21 cellular contexts compared by ENCODE assay signal in the genomic region with DNA sequence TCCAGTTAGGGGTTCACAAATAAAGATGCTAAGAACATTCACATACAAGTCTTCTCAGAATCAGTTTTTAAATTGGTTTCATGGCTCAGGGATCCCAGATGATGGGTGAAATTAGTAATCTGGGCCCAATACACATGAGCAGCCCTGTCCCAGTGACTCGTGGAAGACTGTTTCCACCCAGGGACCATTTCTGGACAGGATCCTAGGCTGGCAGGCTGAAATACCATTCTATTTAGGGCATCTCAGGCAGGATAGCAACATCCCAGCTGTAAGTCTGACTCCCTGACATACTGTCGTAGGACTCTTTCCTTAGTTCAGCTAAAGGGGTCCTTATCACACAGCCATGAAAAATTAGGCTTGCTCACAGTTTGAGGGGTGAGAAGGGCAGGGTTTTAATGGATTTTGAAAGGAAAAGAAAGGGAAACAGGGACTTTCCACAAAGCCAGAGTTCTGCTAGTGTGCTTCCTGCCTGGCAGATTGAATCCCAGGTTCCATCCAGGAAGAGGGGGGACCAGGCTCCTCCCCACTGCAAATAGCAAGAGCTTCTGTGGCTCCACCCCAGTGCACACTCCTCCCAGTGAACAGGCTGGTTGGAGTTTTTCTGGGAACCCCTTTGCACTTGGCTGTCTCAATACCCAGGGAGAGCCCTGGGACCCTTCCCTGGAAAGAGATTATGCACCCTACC. TPM values are rescaled to one million over a fixed set of nuclear protein-coding genes. Genes with fewer than 3 reads are reported as not detected.
DNase-seq lines count a peak whose midpoint lies in the region; ATAC-seq, FAIRE-seq and TF ChIP-seq lines count a peak whose summit lies in the region.
"Had no signal": no experiment of that assay in that cellular context is flagged by ENCODE, and none has a peak within 500 bp of the region (broad histone marks: within the 10 kb centered on the region; RNA-seq: fewer than 3 reads in every experiment).

No MANE protein-coding gene starts in this region.

- DNase-seq in Calu3 (peak; percentile 35), ascending aorta (ENCODE audit: low spot score in 2 of 2) (no peak), heart left ventricle (peak in 4 of 5 donors; percentile 36 to 66 (median 52)), myocyte (ENCODE audit: low read depth) (peak; percentile 14), putamen (ENCODE audit: low spot score) (no peak), D721Med (ENCODE audit: insufficient read length, low spot score) (no peak), activated gamma-delta T cell treated with Interleukin-2 at 50 U/mL for 16 hours (no peak)
- DNase-seq: dorsolateral prefrontal cortex; NCI-H1092 treated with DMSO at 0.1 percent for 48 hours; NCI-H748 treated with DMSO at 0.1 percent for 48 hours; Peyer's patch; stimulated activated naive CD4-positive, alpha-beta T cell treated with Interleukin-2 at 50 U/mL for 16 hours had no signal

- WGBS in heart left ventricle, 4 donors: 7 to 19% (median 11%) methylated on average over 2 of the region's 2 CpGs

- H3K4me3 Mint-ChIP-seq in Calu3 (ENCODE audit: low read depth, unreplicated experiment): no peak overlapping the region

- no peaks in the 10 kb centered on the region for H3K36me3 Mint-ChIP-seq in Calu3 (ENCODE audit: insufficient read depth, unreplicated experiment)

- H3K27me3 ChIP-seq in ascending aorta (no peaks in the 10 kb centered on the region), heart left ventricle (no peaks in the 10 kb centered on the region)
- H3K27me3 ChIP-seq: dorsolateral prefrontal cortex, Peyer's patch, vagina had no signal

- ATAC-seq in heart left ventricle: peak; percentile 84 to 96 (median 96)
- no peak for ATAC-seq in GM19324 (IDR thresholded peaks at IDR 0.05; ENCODE audit: low FRiP score, unreplicated experiment)

- TF ChIP-seq CTCF in Calu3 (IDR thresholded peaks at IDR 0.05; ENCODE audit: unreplicated experiment) (no peak), ascending aorta (IDR thresholded peaks at IDR 0.05) (no peak), heart left ventricle (IDR thresholded peaks at IDR 0.05) (no peak), D721Med (IDR thresholded peaks at IDR 0.05; ENCODE audit: insufficient read depth, missing control alignments) (no peak)

- intact Hi-C loops in Calu3 (cut with micrococcal nuclease; ENCODE audit: unreplicated experiment) (loop anchor here (10.0 kb wide), 1 partner anchor 93 kb away; no protein-coding TSS in a partner anchor), ascending aorta (cut with DNase I) (no loop called here), heart left ventricle (cut with DNase I) (no loop called here)

- peaks cover 0 to 9% of the 10 kb centered on the region in 2 donors for H3K4me1 ChIP-seq in ascending aorta
- peaks cover 0 to 15% (median 9%) of the 10 kb centered on the region in 12 donors for H3K4me1 ChIP-seq in heart left ventricle
- H3K4me1 ChIP-seq: HAP-1, Peyer's patch, vagina had no signal

- peaks cover 5% of the 10 kb centered on the region for H3K9me3 Mint-ChIP-seq in Calu3 (ENCODE audit: low read depth, unreplicated experiment)

- BruUV-seq in Calu3 (replicated peaks; lab: Mats Ljungman, UMichigan): no TSS peak

- FAIRE-seq in D721Med (lab: Jason Lieb, UNC): no peak
- FAIRE-seq: G401.6, GM12891 had no signal

- CTCF ChIA-PET in Calu3 (lab: Charles Lee): no interaction called here

- H3K4me1 Mint-ChIP-seq in Calu3 (ENCODE audit: low read depth, unreplicated experiment): no peaks in the 10 kb centered on the region

- H3K36me3 ChIP-seq in ascending aorta (no peaks in the 10 kb centered on the region), heart left ventricle (no peaks in the 10 kb centered on the region)
- H3K36me3 ChIP-seq: HAP-1, Peyer's patch, vagina had no signal

- no peak for TF ChIP-seq POLR2A in heart left ventricle (IDR thresholded peaks at IDR 0.05)

- H3K27ac ChIP-seq in ascending aorta (peak overlapping the region; percentile 73 to 75), heart left ventricle (peak overlapping the region in 10 of 12 donors; percentile 52 to 81 (median 69))
- H3K27ac ChIP-seq: dorsolateral prefrontal cortex, vagina, VCaP had no signal

- H3K9me3 ChIP-seq in ascending aorta: no peaks in the 10 kb centered on the region
- peaks cover 0 to 9% (median 0%) of the 10 kb centered on the region in 12 donors for H3K9me3 ChIP-seq in heart left ventricle
- H3K9me3 ChIP-seq: HAP-1, Peyer's patch, vagina had no signal

- H3K4me3 ChIP-seq in ascending aorta (no peak overlapping the region), heart left ventricle (no peak overlapping the region)
- H3K4me3 ChIP-seq: dorsolateral prefrontal cortex, HAP-1, Peyer's patch, vagina had no signal

- no peak overlapping the region for H3K27ac Mint-ChIP-seq in Calu3 (ENCODE audit: unreplicated experiment)

- H3K27me3 Mint-ChIP-seq in Calu3 (ENCODE audit: unreplicated experiment): no peaks in the 10 kb centered on the region

RNA-seq across cellular contexts. Expression of a gene that starts 41.3 kb away (rescaled TPM):
- not detected in 2 replicates for total RNA-seq in Calu3 (2022)
- total RNA-seq in ascending aorta: not detected
- total RNA-seq in heart left ventricle: not detected
- not detected for polyA plus RNA-seq in heart left ventricle
- not detected in 2 replicates for total RNA-seq in myocyte
- polyA plus RNA-seq in myocyte (2012): not detected
- total RNA-seq: activated CD8-positive, alpha-beta memory T cell treated with anti-CD3 and anti-CD28 coated beads for 36 hours; mesenteric fat pad; omental fat pad; Peyer's patch; vagina had no signal

RNA-seq across cellular contexts. Expression of a gene that starts 50.8 kb away (rescaled TPM):
- 16.6 and 19.2 TPM in 2 replicates for total RNA-seq in Calu3 (2022)
- 3.5 TPM for total RNA-seq in ascending aorta
- 1 to 10 TPM in 8 of 9 donors, under 1 TPM in 1; 0.96 to 5.4 (median 1.7) TPM for total RNA-seq in heart left ventricle
- polyA plus RNA-seq in heart left ventricle: 1 to 10 TPM; 3.0 to 3.5 TPM
- not detected in 2 replicates for total RNA-seq in myocyte
- not detected for polyA plus RNA-seq in myocyte (2012)

Comparison
In these comparisons a context has a peak if more than half of its experiments do, and no peak if none do; other contexts are left out.
1. DNase-seq: peak in Calu3 (single experiment), heart left ventricle (4 of 5) and myocyte (single experiment); none in ascending aorta (0 of 2), putamen (single experiment), D721Med (single experiment) and activated gamma-delta T cell treated with Interleukin-2 at 50 U/mL for 16 hours (single experiment).